Comparison of ENCODE assay signal across 31 cellular contexts in the genomic region with DNA sequence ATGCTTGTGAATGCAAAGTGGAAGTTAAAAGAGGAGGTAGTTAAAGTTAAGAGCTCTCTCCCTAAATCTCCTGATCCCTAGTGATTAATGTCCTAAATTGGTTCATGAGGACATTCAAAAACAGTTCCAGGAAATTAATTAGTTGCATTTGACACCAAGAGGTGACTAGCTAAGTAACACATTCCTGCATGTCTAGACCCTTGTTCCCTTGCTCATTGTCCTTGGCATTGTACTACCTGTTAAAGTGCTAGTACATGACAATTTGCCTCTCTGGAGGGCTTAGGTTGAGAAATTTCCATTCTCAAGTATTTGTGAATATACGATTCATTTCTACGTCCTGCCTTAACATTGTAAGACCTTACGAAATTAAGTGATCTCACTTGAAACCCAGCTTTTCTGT.
"Had no signal": no experiment of that assay in that cellular context is flagged by ENCODE, and none has a peak within 500 bp of the region (broad histone marks: within the 10 kb centered on the region; RNA-seq: fewer than 3 reads in every experiment).

No MANE protein-coding gene starts in this region.

- H3K4me3 ChIP-seq: esophagus squamous epithelium, gastroesophageal sphincter, heart right ventricle had no signal

- DNase-seq: activated CD4-positive, alpha-beta memory T cell treated with anti-CD3 and anti-CD28 coated beads for 36 hours; activated CD4-positive, alpha-beta T cell treated with anti-CD3 and anti-CD28 coated beads for 36 hours; activated CD4-positive, alpha-beta T cell treated with anti-CD3 and anti-CD28 coated beads, Interleukin-2, amount 10 ng/mL, durations not matched to agents 24 days and 14 days; activated CD4-positive, CD25-positive, alpha-beta regulatory T cell; activated CD4-positive, CD25-positive, alpha-beta regulatory T cell treated with anti-CD3 and anti-CD28 coated beads, Interleukin-2, amount 50 U/mL, for 72 hours; activated CD8-positive, alpha-beta memory T cell treated with anti-CD3 and anti-CD28 coated beads, Interleukin-2, amount 10 ng/mL, durations not matched to agents 7 days and 5 days; activated CD8-positive, alpha-beta memory T cell treated with anti-CD3 and anti-CD28 coated beads, Interleukin-2, amount 50 U/mL, for 4 hours; activated CD8-positive, alpha-beta T cell treated with anti-CD3 and anti-CD28 coated beads, Interleukin-2, amount 10 ng/mL, durations not matched to agents 7 days and 5 days; activated gamma-delta T cell; activated naive CD4-positive, alpha-beta T cell; activated naive CD4-positive, alpha-beta T cell treated with anti-CD3 and anti-CD28 coated beads, Interleukin-2, amount 10 ng/mL, durations not matched to agents 7 days and 5 days; activated naive CD8-positive, alpha-beta T cell treated with anti-CD3 and anti-CD28 coated beads, Interleukin-2, amount 10 ng/mL, durations not matched to agents 7 days and 5 days; activated T-cell treated with anti-CD3 and anti-CD28 coated beads, Interleukin-2, amount 50 U/mL, for 24 hours; activated T-cell treated with anti-CD3 and anti-CD28 coated beads, Interleukin-2, amount 50 U/mL, for 72 hours; brain microvascular endothelial cell; cortex of kidney; dermis blood vessel endothelial cell; effector CD4-positive, alpha-beta T cell; effector memory CD8-positive, alpha-beta T cell; esophagus squamous epithelium; foreskin melanocyte; heart right ventricle; T-helper 1 cell; T-helper 17 cell; T1000; WERI-Rb-1 had no signal

- H3K27me3 Mint-ChIP-seq: activated CD4-positive, alpha-beta memory T cell treated with anti-CD3 and anti-CD28 coated beads for 36 hours; activated CD4-positive, alpha-beta T cell treated with anti-CD3 and anti-CD28 coated beads for 36 hours; activated CD4-positive, alpha-beta T cell treated with anti-CD3 and anti-CD28 coated beads, Interleukin-2, amount 10 ng/mL, durations not matched to agents 24 days and 14 days; activated CD8-positive, alpha-beta memory T cell treated with anti-CD3 and anti-CD28 coated beads, Interleukin-2, amount 10 ng/mL, durations not matched to agents 7 days and 5 days; activated naive CD4-positive, alpha-beta T cell treated with anti-CD3 and anti-CD28 coated beads, Interleukin-2, amount 10 ng/mL, durations not matched to agents 7 days and 5 days; activated naive CD8-positive, alpha-beta T cell treated with anti-CD3 and anti-CD28 coated beads, Interleukin-2, amount 10 ng/mL, durations not matched to agents 7 days and 5 days; activated T-cell treated with anti-CD3 and anti-CD28 coated beads, Interleukin-2, amount 50 U/mL, for 24 hours; central memory CD8-positive, alpha-beta T cell; effector memory CD8-positive, alpha-beta T cell; T-helper 17 cell had no signal

- H3K4me1 ChIP-seq: esophagus squamous epithelium, gastroesophageal sphincter, heart right ventricle had no signal

- H3K27ac ChIP-seq: brain microvascular endothelial cell, epithelial cell of prostate, esophagus squamous epithelium, gastroesophageal sphincter, heart right ventricle, WERI-Rb-1 had no signal

- H3K27me3 ChIP-seq: brain microvascular endothelial cell, esophagus squamous epithelium, gastroesophageal sphincter, heart right ventricle had no signal

- H3K27ac Mint-ChIP-seq: activated CD4-positive, alpha-beta memory T cell treated with anti-CD3 and anti-CD28 coated beads for 36 hours; activated CD4-positive, alpha-beta T cell treated with anti-CD3 and anti-CD28 coated beads for 36 hours; activated CD4-positive, alpha-beta T cell treated with anti-CD3 and anti-CD28 coated beads, Interleukin-2, amount 10 ng/mL, durations not matched to agents 24 days and 14 days; activated CD8-positive, alpha-beta memory T cell treated with anti-CD3 and anti-CD28 coated beads, Interleukin-2, amount 10 ng/mL, durations not matched to agents 7 days and 5 days; activated CD8-positive, alpha-beta T cell treated with anti-CD3 and anti-CD28 coated beads, Interleukin-2, amount 10 ng/mL, durations not matched to agents 7 days and 5 days; activated naive CD4-positive, alpha-beta T cell treated with anti-CD3 and anti-CD28 coated beads, Interleukin-2, amount 10 ng/mL, durations not matched to agents 7 days and 5 days; activated naive CD4-positive, alpha-beta T cell treated with anti-CD3 and anti-CD28 coated beads, Interleukin-2, amount 50 U/mL, for 72 hours; activated naive CD8-positive, alpha-beta T cell treated with anti-CD3 and anti-CD28 coated beads, Interleukin-2, amount 10 ng/mL, durations not matched to agents 7 days and 5 days; activated T-cell treated with anti-CD3 and anti-CD28 coated beads, Interleukin-2, amount 50 U/mL, for 24 hours; activated T-cell treated with anti-CD3 and anti-CD28 coated beads, Interleukin-2, amount 50 U/mL, for 72 hours; effector memory CD8-positive, alpha-beta T cell; T-helper 17 cell; T-helper 2 cell treated with Interferon-gamma antibody and Interleukin-4, amounts not matched to agents 5 μg/mL and 100 μg/mL, for 36 hours had no signal

- H3K36me3 Mint-ChIP-seq: activated CD4-positive, alpha-beta memory T cell treated with anti-CD3 and anti-CD28 coated beads for 36 hours; activated naive CD4-positive, alpha-beta T cell treated with anti-CD3 and anti-CD28 coated beads, Interleukin-2, amount 10 ng/mL, durations not matched to agents 7 days and 5 days; activated naive CD8-positive, alpha-beta T cell treated with anti-CD3 and anti-CD28 coated beads, Interleukin-2, amount 10 ng/mL, durations not matched to agents 7 days and 5 days had no signal

- H3K36me3 ChIP-seq: brain microvascular endothelial cell, esophagus squamous epithelium, gastroesophageal sphincter, heart right ventricle, WERI-Rb-1 had no signal

- H3K4me3 Mint-ChIP-seq: activated CD4-positive, alpha-beta memory T cell treated with anti-CD3 and anti-CD28 coated beads for 36 hours; activated CD4-positive, alpha-beta T cell treated with anti-CD3 and anti-CD28 coated beads for 36 hours; activated CD4-positive, alpha-beta T cell treated with anti-CD3 and anti-CD28 coated beads, Interleukin-2, amount 10 ng/mL, durations not matched to agents 24 days and 14 days; activated CD8-positive, alpha-beta memory T cell treated with anti-CD3 and anti-CD28 coated beads, Interleukin-2, amount 10 ng/mL, durations not matched to agents 7 days and 5 days; activated CD8-positive, alpha-beta T cell treated with anti-CD3 and anti-CD28 coated beads, Interleukin-2, amount 10 ng/mL, durations not matched to agents 7 days and 5 days; activated naive CD4-positive, alpha-beta T cell treated with anti-CD3 and anti-CD28 coated beads, Interleukin-2, amount 10 ng/mL, durations not matched to agents 7 days and 5 days; activated naive CD8-positive, alpha-beta T cell treated with anti-CD3 and anti-CD28 coated beads, Interleukin-2, amount 10 ng/mL, durations not matched to agents 7 days and 5 days; activated T-cell treated with anti-CD3 and anti-CD28 coated beads, Interleukin-2, amount 50 U/mL, for 24 hours; activated T-cell treated with anti-CD3 and anti-CD28 coated beads, Interleukin-2, amount 50 U/mL, for 72 hours; central memory CD8-positive, alpha-beta T cell; effector memory CD8-positive, alpha-beta T cell; T-helper 17 cell; T-helper 2 cell treated with Interferon-gamma antibody and Interleukin-4, amounts not matched to agents 5 μg/mL and 100 μg/mL, for 36 hours had no signal

- H3K4me1 Mint-ChIP-seq: activated CD4-positive, alpha-beta T cell treated with anti-CD3 and anti-CD28 coated beads for 36 hours; activated CD4-positive, alpha-beta T cell treated with anti-CD3 and anti-CD28 coated beads, Interleukin-2, amount 10 ng/mL, durations not matched to agents 24 days and 14 days; activated CD8-positive, alpha-beta memory T cell treated with anti-CD3 and anti-CD28 coated beads, Interleukin-2, amount 10 ng/mL, durations not matched to agents 7 days and 5 days; activated naive CD4-positive, alpha-beta T cell treated with anti-CD3 and anti-CD28 coated beads, Interleukin-2, amount 10 ng/mL, durations not matched to agents 7 days and 5 days; activated naive CD8-positive, alpha-beta T cell treated with anti-CD3 and anti-CD28 coated beads, Interleukin-2, amount 10 ng/mL, durations not matched to agents 7 days and 5 days; central memory CD8-positive, alpha-beta T cell; T-helper 17 cell had no signal

- ATAC-seq: activated CD4-positive, alpha-beta T cell treated with anti-CD3 and anti-CD28 coated beads for 36 hours; activated CD8-positive, alpha-beta memory T cell treated with anti-CD3 and anti-CD28 coated beads, Interleukin-2, amount 10 ng/mL, durations not matched to agents 7 days and 5 days; activated CD8-positive, alpha-beta T cell treated with anti-CD3 and anti-CD28 coated beads, Interleukin-2, amount 10 ng/mL, durations not matched to agents 7 days and 5 days; activated naive CD4-positive, alpha-beta T cell treated with anti-CD3 and anti-CD28 coated beads, Interleukin-2, amount 50 U/mL, for 72 hours; activated T-cell treated with anti-CD3 and anti-CD28 coated beads, Interleukin-2, amount 50 U/mL, for 72 hours; effector memory CD8-positive, alpha-beta T cell; gastroesophageal sphincter; heart right ventricle; T-helper 17 cell had no signal
